ENCODE assay signal across 25 cellular contexts in the genomic region with DNA sequence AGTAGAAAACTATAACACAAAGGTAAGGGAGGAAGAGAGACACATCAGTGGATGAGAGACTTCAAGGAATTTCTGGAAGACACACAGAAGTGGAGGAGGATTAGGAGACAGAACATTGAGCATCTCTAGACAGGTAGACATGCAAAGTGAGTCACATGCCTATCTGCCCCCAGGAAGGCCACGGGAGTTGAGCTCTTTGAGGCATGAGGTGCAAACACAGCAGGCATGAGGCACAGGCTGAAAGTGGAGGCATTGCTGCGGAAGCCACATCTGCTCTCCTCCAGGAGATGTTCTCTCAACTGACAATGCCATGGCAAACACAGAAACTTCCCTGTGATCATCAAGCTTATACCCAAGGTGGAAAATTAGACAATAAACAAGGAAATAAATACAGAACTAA.
"Had no signal": no experiment of that assay in that cellular context is flagged by ENCODE, and none has a peak within 500 bp of the region (broad histone marks: within the 10 kb centered on the region; RNA-seq: fewer than 3 reads in every experiment).

No MANE protein-coding gene starts in this region.

- DNase-seq: naive thymus-derived CD4-positive, alpha-beta T cell; natural killer cell; occipital lobe; ovary; posterior cingulate gyrus; psoas muscle; right cardiac atrium; right lobe of liver; sigmoid colon; small intestine; stimulated activated CD4-positive, alpha-beta T cell treated with anti-CD3 and anti-CD28 coated beads, Interleukin-15, amount 100 ng/mL, for 24 hours; stimulated activated CD4-positive, alpha-beta T cell treated with anti-CD3 and anti-CD28 coated beads, Interleukin-2, amount 100 ng/mL, for 24 hours; stimulated activated CD4-positive, alpha-beta T cell treated with anti-CD3 and anti-CD28 coated beads, Interleukin-2, amount 100 ng/mL, for 48 hours; stimulated activated CD4-positive, alpha-beta T cell treated with anti-CD3 and anti-CD28 coated beads, Interleukin-4, amount 100 ng/mL, for 24 hours; stimulated activated naive B cell treated with anti-CD40 and anti-IgM and Interleukin-4, amounts not matched to agents 10 μg/mL and 1 μg/mL and 100 μg/mL, for 72 hours; stimulated activated naive CD4-positive, alpha-beta T cell treated with Interleukin-2 at 50 U/mL for 16 hours; stomach; testis; transverse colon; upper lobe of right lung; uterus had no signal

- H3K79me2 ChIP-seq: parathyroid adenoma had no signal

- H2AFZ ChIP-seq: neural progenitor cell, parathyroid adenoma had no signal

- H3K4me2 ChIP-seq: neural progenitor cell had no signal

- ATAC-seq: naive thymus-derived CD4-positive, alpha-beta T cell; psoas muscle; right cardiac atrium; right lobe of liver; stimulated activated naive B cell treated with anti-CD40 and anti-IgM and Interleukin-4, amounts not matched to agents 10 μg/mL and 1 μg/mL and 100 μg/mL, for 72 hours; upper lobe of right lung had no signal

- H3K27me3 ChIP-seq: neural progenitor cell, ovary, right lobe of liver, sigmoid colon, stomach, suprapubic skin, testis, tibial artery, transverse colon, upper lobe of right lung, uterus had no signal

- H3K4me1 ChIP-seq: neural progenitor cell, parathyroid adenoma, psoas muscle, right lobe of liver, sigmoid colon, stomach, suprapubic skin, testis, tibial artery, transverse colon, upper lobe of right lung, uterus had no signal

- H3K9ac ChIP-seq: neural progenitor cell, parathyroid adenoma had no signal

- H3K4me3 ChIP-seq: neural progenitor cell, ovary, psoas muscle, right lobe of liver, sigmoid colon, stomach, suprapubic skin, testis, tibial artery, transverse colon, upper lobe of right lung, uterus had no signal

- H3K36me3 ChIP-seq: neural progenitor cell, ovary, right lobe of liver, sigmoid colon, stomach, suprapubic skin, tibial artery, transverse colon, upper lobe of right lung, uterus had no signal

- H3K27ac ChIP-seq: neural progenitor cell, ovary, parathyroid adenoma, psoas muscle, right lobe of liver, sigmoid colon, stomach, suprapubic skin, testis, tibial artery, transverse colon, upper lobe of right lung, uterus had no signal

- H3K9me3 ChIP-seq: right lobe of liver, testis had no signal
